10 cellular contexts compared by ENCODE assay signal in the genomic region with DNA sequence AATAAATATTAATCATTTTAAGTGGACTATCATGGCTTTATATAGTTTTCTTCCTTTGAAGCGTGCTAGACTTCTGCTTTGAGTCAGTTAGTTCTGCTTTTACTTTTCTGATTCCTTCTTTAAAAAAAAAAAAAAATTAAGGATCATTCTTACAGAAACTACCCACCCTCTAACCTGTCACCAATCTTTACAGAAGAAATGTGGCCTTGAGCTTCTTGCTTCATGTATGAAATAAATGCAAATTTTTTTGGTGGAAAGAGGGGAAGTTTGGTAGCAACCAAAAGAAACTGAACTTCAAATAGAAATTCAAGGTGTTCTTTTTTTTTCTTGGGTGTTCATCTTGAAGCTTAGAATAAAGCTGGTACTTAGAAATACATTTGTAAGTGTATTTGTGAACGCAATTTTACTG. TPM values are rescaled to one million over a fixed set of nuclear protein-coding genes. Genes with fewer than 3 reads are reported as not detected.
A peak's percentile ranks its signal among the peaks of the same experiment; 100 is the strongest.
DNase-seq lines count a peak whose midpoint lies in the region; ATAC-seq and TF ChIP-seq lines count a peak whose summit lies in the region.
"Had no signal": no experiment of that assay in that cellular context is flagged by ENCODE, and none has a peak within 500 bp of the region (broad histone marks: within the 10 kb centered on the region; RNA-seq: fewer than 3 reads in every experiment).

No MANE protein-coding gene starts in this region.

- no peaks in the 10 kb centered on the region for H3K9me2 ChIP-seq in GM23248 (ENCODE audit: insufficient read depth)

- H3K4me3 ChIP-seq in brain microvascular endothelial cell (ENCODE audit: low read depth, low read length) (no peak overlapping the region), GM23248 (no peak overlapping the region)

- peak; percentile 33 for ATAC-seq in stimulated activated naive CD8-positive, alpha-beta T cell treated with anti-CD3 and anti-CD28 coated beads, Interleukin-15, amount 100 ng/mL, for 72 hours

- H3F3A ChIP-seq in GM23248 (ENCODE audit: insufficient read depth) = peaks cover 22% of the 10 kb centered on the region

- H3K4me1 Mint-ChIP-seq in activated CD4-positive, alpha-beta T cell treated with anti-CD3 and anti-CD28 coated beads, Interleukin-2, amount 10 ng/mL, durations not matched to agents 24 days and 14 days = peaks cover 37% of the 10 kb centered on the region
- peaks cover 35% of the 10 kb centered on the region for H3K4me1 Mint-ChIP-seq in stimulated activated naive CD8-positive, alpha-beta T cell treated with anti-CD3 and anti-CD28 coated beads, Interleukin-15, amount 100 ng/mL, for 72 hours

- peak overlapping the region; percentile 96 for H3K27ac Mint-ChIP-seq in activated CD4-positive, alpha-beta T cell treated with anti-CD3 and anti-CD28 coated beads, Interleukin-2, amount 10 ng/mL, durations not matched to agents 24 days and 14 days
- H3K27ac Mint-ChIP-seq in stimulated activated naive CD8-positive, alpha-beta T cell treated with anti-CD3 and anti-CD28 coated beads, Interleukin-15, amount 100 ng/mL, for 72 hours = peak overlapping the region; percentile 90 to 97

- intact Hi-C loops in activated CD4-positive, alpha-beta T cell treated with anti-CD3 and anti-CD28 coated beads, Interleukin-2, amount 10 ng/mL, durations not matched to agents 24 days and 14 days (cut with micrococcal nuclease) = loop anchor here (10.0 kb wide), 1 partner anchor 494 kb away; a partner anchor contains a TSS

- H3K9me3 ChIP-seq in GM23248 (ENCODE audit: low read depth) = no peaks in the 10 kb centered on the region

- 0 out of 2 replicates have a peak, but pooled peaks cover 6% of the 10 kb centered on the region for H3K79me2 ChIP-seq in GM23248 (ENCODE audit: insufficient read depth)

- in situ Hi-C loops in brain microvascular endothelial cell (cut with HindIII; ENCODE audit: low pct_ligation_motif_present, low sequenced_read_pairs) (no loop called here), GM23248 (cut with MboI) (no loop called here)

- no peaks in the 10 kb centered on the region for H4K20me1 ChIP-seq in GM23248 (ENCODE audit: insufficient read depth)

- H2AFZ ChIP-seq in GM23248 = no peak overlapping the region

- H3K4me1 ChIP-seq in GM23248 (ENCODE audit: insufficient read depth) = peaks cover 24% of the 10 kb centered on the region

- no peak for TF ChIP-seq CTCF in brain microvascular endothelial cell (IDR thresholded peaks at IDR 0.05; ENCODE audit: low read depth, low read length, missing control alignments)

- H3K9ac ChIP-seq in GM23248 = no peak overlapping the region

- WGBS in GM23248 (ENCODE audit: low coverage in 1 of 2, low lambda C conversion rate in 2 of 2, missing lambda C conversion rate in 2 of 2), 2 experiments = 92 to 99% methylated on average over 2 of the region's 2 CpGs

- no peaks in the 10 kb centered on the region for H3K9me3 Mint-ChIP-seq in activated CD4-positive, alpha-beta T cell treated with anti-CD3 and anti-CD28 coated beads, Interleukin-2, amount 10 ng/mL, durations not matched to agents 24 days and 14 days
- H3K9me3 Mint-ChIP-seq in stimulated activated naive CD8-positive, alpha-beta T cell treated with anti-CD3 and anti-CD28 coated beads, Interleukin-15, amount 100 ng/mL, for 72 hours = no peaks in the 10 kb centered on the region

- H3K36me3 ChIP-seq in brain microvascular endothelial cell (replicated peaks) (no peaks in the 10 kb centered on the region), GM23248 (ENCODE audit: low read depth) (no peaks in the 10 kb centered on the region)

- H3K27me3 Mint-ChIP-seq in activated CD4-positive, alpha-beta T cell treated with anti-CD3 and anti-CD28 coated beads, Interleukin-2, amount 10 ng/mL, durations not matched to agents 24 days and 14 days = no peaks in the 10 kb centered on the region
- no peaks in the 10 kb centered on the region for H3K27me3 Mint-ChIP-seq in stimulated activated naive CD8-positive, alpha-beta T cell treated with anti-CD3 and anti-CD28 coated beads, Interleukin-15, amount 100 ng/mL, for 72 hours

- H3K4me2 ChIP-seq in GM23248 (ENCODE audit: unreplicated experiment) = no peak overlapping the region

- peak overlapping the region; percentile 89 for H3K4me3 Mint-ChIP-seq in activated CD4-positive, alpha-beta T cell treated with anti-CD3 and anti-CD28 coated beads, Interleukin-2, amount 10 ng/mL, durations not matched to agents 24 days and 14 days
- peak overlapping the region; percentile 71 to 86 for H3K4me3 Mint-ChIP-seq in stimulated activated naive CD8-positive, alpha-beta T cell treated with anti-CD3 and anti-CD28 coated beads, Interleukin-15, amount 100 ng/mL, for 72 hours

- no peak for DNase-seq in activated CD4-positive, alpha-beta T cell treated with anti-CD3 and anti-CD28 coated beads, Interleukin-2, amount 10 ng/mL, durations not matched to agents 24 days and 14 days
- no peak for DNase-seq in activated CD4-positive, alpha-beta T cell treated with anti-CD3 and anti-CD28 coated beads, Interleukin-2, amount 50 U/mL, for 4 hours
- DNase-seq in NAMALWA (ENCODE audit: low spot score) (peak; percentile 81), caudate nucleus (lab: John Stamatoyannopoulos, UW) (no peak), NCI-H2171 (lab: John Stamatoyannopoulos, UW) (no peak), brain microvascular endothelial cell (no peak), GM23248 (no peak)
- DNase-seq in stimulated activated naive CD8-positive, alpha-beta T cell treated with anti-CD3 and anti-CD28 coated beads, Interleukin-15, amount 100 ng/mL, for 72 hours = peak in 1 of 2 donors; percentile 14
- DNase-seq: trophoblast cell had no signal

- no peaks in the 10 kb centered on the region for H3K27me3 ChIP-seq in brain microvascular endothelial cell (replicated peaks)
- no peaks in the 10 kb centered on the region for H3K27me3 ChIP-seq in GM23248 (replicated peaks; ENCODE audit: insufficient read depth)

- H3K36me3 Mint-ChIP-seq in activated CD4-positive, alpha-beta T cell treated with anti-CD3 and anti-CD28 coated beads, Interleukin-2, amount 10 ng/mL, durations not matched to agents 24 days and 14 days (ENCODE audit: low read depth) = peaks cover 27% of the 10 kb centered on the region

- H3K27ac ChIP-seq in caudate nucleus (ENCODE audit: low read depth, low read length) = peak overlapping the region; percentile 97
- H3K27ac ChIP-seq in brain microvascular endothelial cell = no peak overlapping the region
- no peak overlapping the region for H3K27ac ChIP-seq in GM23248

RNA-seq across cellular contexts. Expression of a gene that starts 2.2 kb away (rescaled TPM):
- 30.4 and 31.5 TPM in 2 replicates for total RNA-seq in activated CD4-positive, alpha-beta T cell treated with anti-CD3 and anti-CD28 coated beads, Interleukin-2, amount 10 ng/mL, durations not matched to agents 24 days and 14 days
- 0.86 and 0.89 TPM in 2 replicates for total RNA-seq in GM23248 (2014; rRNA removed; shearing (Covaris generic))
- 0.40 and 0.62 TPM in 2 replicates for polyA plus RNA-seq in GM23248 (2016; fragmentation: Nextera tagmentation; extraction: Ambion mirVana)

RNA-seq across cellular contexts. Expression of a gene that starts 5.4 kb away (rescaled TPM):
- total RNA-seq in activated CD4-positive, alpha-beta T cell treated with anti-CD3 and anti-CD28 coated beads, Interleukin-2, amount 10 ng/mL, durations not matched to agents 24 days and 14 days = 16.6 and 18.7 TPM in 2 replicates
- 0.22 TPM in 1 of 2 replicates, not detected in the other for total RNA-seq in GM23248 (2014; rRNA removed; shearing (Covaris generic))
- polyA plus RNA-seq in GM23248 (2016; fragmentation: Nextera tagmentation; extraction: Ambion mirVana) = 0.49 and 0.51 TPM in 2 replicates

RNA-seq across cellular contexts. Expression of a gene that starts 22.2 kb away (rescaled TPM):
- 0.09 and 0.35 TPM in 2 replicates for total RNA-seq in activated CD4-positive, alpha-beta T cell treated with anti-CD3 and anti-CD28 coated beads, Interleukin-2, amount 10 ng/mL, durations not matched to agents 24 days and 14 days
- not detected in 2 replicates for total RNA-seq in GM23248 (2014; rRNA removed; shearing (Covaris generic))
- 0.25 TPM in 1 of 2 replicates, not detected in the other for polyA plus RNA-seq in GM23248 (2016; fragmentation: Nextera tagmentation; extraction: Ambion mirVana)
- total RNA-seq: skeletal muscle tissue had no signal

Comparison
In these comparisons a context has a peak if more than half of its experiments do, and no peak if none do; other contexts are left out.
1. RNA of a gene that starts 2.2 kb away (total RNA-seq): 30.4 to 31.5 TPM in activated CD4-positive, alpha-beta T cell treated with anti-CD3 and anti-CD28 coated beads, Interleukin-2, amount 10 ng/mL, durations not matched to agents 24 days and 14 days; 0.86 to 0.89 TPM in GM23248; every median in the first group is over 10 times any median in the second.
2. RNA of a gene that starts 5.4 kb away (total RNA-seq): 16.6 to 18.7 TPM in activated CD4-positive, alpha-beta T cell treated with anti-CD3 and anti-CD28 coated beads, Interleukin-2, amount 10 ng/mL, durations not matched to agents 24 days and 14 days; 0.22 TPM in GM23248; every median in the first group is over 10 times any median in the second.